23 cellular contexts compared by ENCODE assay signal in the genomic region with DNA sequence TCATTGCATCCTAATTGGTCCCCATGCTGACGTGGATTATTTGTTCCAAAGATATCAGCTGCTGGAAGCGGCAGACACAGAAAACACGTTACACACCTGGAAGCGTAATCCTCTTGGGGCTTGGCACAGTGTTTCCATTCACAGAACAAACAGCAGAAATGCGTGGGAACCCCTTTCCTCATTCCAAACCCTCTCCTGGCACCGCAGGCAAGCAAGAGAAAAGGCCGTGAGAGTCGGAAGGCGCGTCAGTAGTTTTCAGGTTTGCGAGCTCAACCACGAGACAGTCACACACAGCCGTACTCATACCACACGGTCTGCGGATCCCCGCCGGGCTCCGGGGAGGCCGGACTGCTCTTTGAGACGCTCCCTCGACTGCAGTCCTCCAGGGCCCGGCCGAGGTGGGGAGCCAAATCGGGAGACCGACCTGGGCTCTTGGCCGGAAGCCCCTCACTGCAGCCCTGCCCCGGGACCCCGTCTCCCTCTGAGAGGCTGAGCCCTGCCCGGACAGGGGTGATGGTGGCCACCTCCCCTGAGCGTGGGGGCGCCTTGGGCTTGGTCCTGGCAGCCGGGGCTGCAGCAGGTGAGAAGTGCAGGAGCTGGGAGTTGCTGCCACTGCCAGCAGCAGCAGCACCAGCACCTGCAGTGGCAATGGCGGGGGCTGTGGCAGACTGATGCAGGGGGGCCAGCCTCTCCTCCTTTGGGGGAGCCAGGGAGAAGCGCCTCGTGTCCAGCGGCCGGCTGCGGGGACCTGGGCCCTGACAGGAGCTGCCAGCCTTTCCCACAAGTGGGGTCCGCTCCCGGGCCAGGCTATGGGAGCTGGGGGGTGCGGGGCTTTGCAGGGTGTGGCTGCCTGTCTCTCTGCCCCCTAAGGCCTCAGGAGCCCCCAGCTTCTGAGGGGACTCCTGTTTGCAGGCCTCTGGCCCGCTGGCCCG. TPM values are rescaled to one million over a fixed set of nuclear protein-coding genes. Genes with fewer than 3 reads are reported as not detected.
DNase-seq lines count a peak whose midpoint lies in the region; ATAC-seq and TF ChIP-seq lines count a peak whose summit lies in the region.
"Had no signal": no experiment of that assay in that cellular context is flagged by ENCODE, and none has a peak within 500 bp of the region (broad histone marks: within the 10 kb centered on the region; RNA-seq: fewer than 3 reads in every experiment).

No MANE protein-coding gene starts in this region.

- no peaks in the 10 kb centered on the region for H3K27me3 ChIP-seq in neutrophil
- H3K27me3 ChIP-seq: adrenal gland, foreskin keratinocyte, sigmoid colon had no signal

- peaks cover 77% of the 10 kb centered on the region for H3K36me3 Mint-ChIP-seq in activated T-cell treated with anti-CD3 and anti-CD28 coated beads, Interleukin-2, amount 50 U/mL, for 24 hours (ENCODE audit: low read depth)
- H3K36me3 Mint-ChIP-seq in T-helper 17 cell (ENCODE audit: low read depth) = peaks cover 12% of the 10 kb centered on the region

- H3K9me3 ChIP-seq in T-helper 17 cell (ENCODE audit: control insufficient read depth, low read length, poor library complexity, severe bottlenecking) (no peaks in the 10 kb centered on the region), neutrophil (no peaks in the 10 kb centered on the region)
- H3K9me3 ChIP-seq: adrenal gland, sigmoid colon had no signal

- peak overlapping the region; percentile 48 for H3K27ac Mint-ChIP-seq in activated T-cell treated with anti-CD3 and anti-CD28 coated beads, Interleukin-2, amount 50 U/mL, for 24 hours
- H3K27ac Mint-ChIP-seq in T-helper 17 cell = peak overlapping the region; percentile 53
- H3K27ac Mint-ChIP-seq: dendritic cell treated with granulocyte-macrophage colony-stimulating factor and Interleukin-4, amounts not matched to agents 40 ng/mL and 50 ng/mL, for 4 days; HFFc6 had no signal

- H3K27me3 Mint-ChIP-seq in activated T-cell treated with anti-CD3 and anti-CD28 coated beads, Interleukin-2, amount 50 U/mL, for 24 hours = no peaks in the 10 kb centered on the region
- no peaks in the 10 kb centered on the region for H3K27me3 Mint-ChIP-seq in T-helper 17 cell
- H3K27me3 Mint-ChIP-seq: dendritic cell treated with granulocyte-macrophage colony-stimulating factor and Interleukin-4, amounts not matched to agents 40 ng/mL and 50 ng/mL, for 4 days had no signal

- no peak overlapping the region for H3K4me3 Mint-ChIP-seq in activated T-cell treated with anti-CD3 and anti-CD28 coated beads, Interleukin-2, amount 50 U/mL, for 24 hours
- H3K4me3 Mint-ChIP-seq in T-helper 17 cell = no peak overlapping the region
- H3K4me3 Mint-ChIP-seq: activated T-cell treated with anti-CD3 and anti-CD28 coated beads, Interleukin-2, amount 50 U/mL, for 4 hours; dendritic cell treated with granulocyte-macrophage colony-stimulating factor and Interleukin-4, amounts not matched to agents 40 ng/mL and 50 ng/mL, for 4 days; HFFc6 had no signal

- H3K36me3 ChIP-seq in neutrophil = peaks cover 69% of the 10 kb centered on the region
- H3K36me3 ChIP-seq: adrenal gland, sigmoid colon had no signal

- peaks cover 10% of the 10 kb centered on the region for H3K4me1 Mint-ChIP-seq in activated T-cell treated with anti-CD3 and anti-CD28 coated beads, Interleukin-2, amount 50 U/mL, for 24 hours (ENCODE audit: low read depth)
- H3K4me1 Mint-ChIP-seq in T-helper 17 cell = peaks cover 19% of the 10 kb centered on the region

- DNase-seq in activated T-cell treated with anti-CD3 and anti-CD28 coated beads, Interleukin-2, amount 50 U/mL, for 24 hours = no peak
- DNase-seq in activated T-cell treated with anti-CD3 and anti-CD28 coated beads for 4 hours (no peak), T-helper 17 cell (no peak), COR-L47 (lab: John Stamatoyannopoulos, UW) (no peak), NAMALWA (ENCODE audit: low spot score) (no peak)
- DNase-seq: ACHN; activated CD4-positive, alpha-beta T cell treated with anti-CD3 and anti-CD28 coated beads, Interleukin-2, amount 50 U/mL, for 4 hours; activated T-cell treated with anti-CD3 and anti-CD28 coated beads, Interleukin-2, amount 50 U/mL, for 4 hours; adrenal gland; C1 segment of cervical spinal cord; DMS 273 treated with DMSO at 0.1 percent for 48 hours; foreskin keratinocyte; HFFc6; NCI-H1417 treated with DMSO at 0.1 percent for 48 hours; NCI-H774; sigmoid colon had no signal

- H3K4me3 ChIP-seq in neutrophil (ENCODE audit: low read depth in 1 of 2, low read length in 1 of 2) = no peak overlapping the region
- H3K4me3 ChIP-seq: adrenal gland, sigmoid colon had no signal

- no peak for TF ChIP-seq CTCF in neutrophil (IDR thresholded peaks at IDR 0.05)

- H3K4me1 ChIP-seq in neutrophil (ENCODE audit: control insufficient read depth in 1 of 2, insufficient read depth in 1 of 2, low read depth in 1 of 2, low read length in 1 of 2) = peaks cover 15 to 16% of the 10 kb centered on the region in 2 experiments

- peak overlapping the region; percentile 80 for H3K27ac ChIP-seq in neutrophil
- H3K27ac ChIP-seq: adrenal gland, foreskin keratinocyte, parathyroid adenoma, sigmoid colon, VCaP had no signal

- ATAC-seq in T-helper 17 cell (no peak), esophagus mucosa (peak; percentile 30), GM19324 (IDR thresholded peaks at IDR 0.05; ENCODE audit: low FRiP score, unreplicated experiment) (no peak)
- ATAC-seq: activated T-cell treated with anti-CD3 and anti-CD28 coated beads, Interleukin-2, amount 50 U/mL, for 4 hours; foreskin keratinocyte had no signal

- no peaks in the 10 kb centered on the region for H3K9me3 Mint-ChIP-seq in activated T-cell treated with anti-CD3 and anti-CD28 coated beads, Interleukin-2, amount 50 U/mL, for 24 hours
- H3K9me3 Mint-ChIP-seq: activated T-cell treated with anti-CD3 and anti-CD28 coated beads, Interleukin-2, amount 50 U/mL, for 4 hours; dendritic cell treated with granulocyte-macrophage colony-stimulating factor and Interleukin-4, amounts not matched to agents 40 ng/mL and 50 ng/mL, for 4 days; HFFc6 had no signal

RNA-seq across cellular contexts. Expression of gene GPR68, which starts 28.1 kb away (rescaled TPM):
- total RNA-seq in T-helper 17 cell (10 to 100 TPM in 1 of 2 donors, 1 to 10 TPM in 1; 7.6 to 12.4 TPM), esophagus mucosa (11.6 TPM)
- total RNA-seq: HepG2 had no signal
